In genomic region chr4:150206265-150206664, GRCh38 we compare ENCODE assay signal across 31 cellular contexts.
"Had no signal": no experiment of that assay in that cellular context is flagged by ENCODE, and none has a peak within 500 bp of the region (broad histone marks: within the 10 kb centered on the region; RNA-seq: fewer than 3 reads in every experiment).

No MANE protein-coding gene starts in this region.

- H3K27me3 Mint-ChIP-seq: activated CD4-positive, alpha-beta T cell treated with anti-CD3 and anti-CD28 coated beads for 36 hours; naive B cell; stimulated activated naive B cell treated with anti-CD40 and anti-IgM and Interleukin-4, amounts not matched to agents 10 μg/mL and 1 μg/mL and 100 μg/mL, for 72 hours had no signal

- H3K27me3 ChIP-seq: body of pancreas, cardiac muscle cell, dorsolateral prefrontal cortex, heart left ventricle, pancreas, stomach, thyroid gland, upper lobe of left lung, vagina had no signal

- H3K4me3 Mint-ChIP-seq: activated CD4-positive, alpha-beta T cell treated with anti-CD3 and anti-CD28 coated beads for 36 hours; activated naive CD8-positive, alpha-beta T cell; activated T-cell treated with anti-CD3 and anti-CD28 coated beads, Interleukin-2, amount 50 U/mL, for 72 hours; naive B cell; stimulated activated naive B cell treated with anti-CD40 and anti-IgM and Interleukin-4, amounts not matched to agents 10 μg/mL and 1 μg/mL and 100 μg/mL, for 72 hours; T-helper 2 cell treated with Interferon-gamma antibody and Interleukin-4, amounts not matched to agents 5 μg/mL and 100 μg/mL, for 36 hours had no signal

- H3K27ac ChIP-seq: body of pancreas, cardiac muscle cell, coronary artery, lower lobe of right lung, pancreas, prostate gland, stomach, thyroid gland, upper lobe of left lung, vagina had no signal

- FAIRE-seq: pancreas had no signal

- H3K27ac Mint-ChIP-seq: activated CD4-positive, alpha-beta T cell treated with anti-CD3 and anti-CD28 coated beads for 36 hours; activated naive CD8-positive, alpha-beta T cell; activated T-cell treated with anti-CD3 and anti-CD28 coated beads, Interleukin-2, amount 50 U/mL, for 72 hours; naive B cell; stimulated activated naive B cell treated with anti-CD40 and anti-IgM and Interleukin-4, amounts not matched to agents 10 μg/mL and 1 μg/mL and 100 μg/mL, for 72 hours; T-helper 2 cell treated with Interferon-gamma antibody and Interleukin-4, amounts not matched to agents 5 μg/mL and 100 μg/mL, for 36 hours had no signal

- H3K9me3 Mint-ChIP-seq: activated T-cell treated with anti-CD3 and anti-CD28 coated beads, Interleukin-2, amount 50 U/mL, for 72 hours; naive B cell; neural crest cell; stimulated activated naive B cell treated with anti-CD40 and anti-IgM and Interleukin-4, amounts not matched to agents 10 μg/mL and 1 μg/mL and 100 μg/mL, for 72 hours; T-helper 2 cell treated with Interferon-gamma antibody and Interleukin-4, amounts not matched to agents 5 μg/mL and 100 μg/mL, for 36 hours had no signal

- DNase-seq: activated CD4-positive, alpha-beta T cell treated with anti-CD3 and anti-CD28 coated beads for 36 hours; activated CD4-positive, CD25-positive, alpha-beta regulatory T cell; activated naive CD4-positive, alpha-beta T cell treated with Interleukin-2 at 50 U/mL for 16 hours; activated T-cell treated with anti-CD3 and anti-CD28 coated beads for 4 hours; activated T-cell treated with anti-CD3 and anti-CD28 coated beads, Interleukin-2, amount 50 U/mL, for 72 hours; anterior cingulate cortex; body of pancreas; dorsolateral prefrontal cortex; effector memory CD4-positive, alpha-beta T cell; heart left ventricle; kidney glomerular epithelial cell; lower lobe of right lung; mesenchymal stem cell; naive B cell; nucleus accumbens; pancreas; retina; stimulated activated CD4-positive, alpha-beta T cell treated with anti-CD3 and anti-CD28 coated beads, Interleukin-15, amount 100 ng/mL, for 24 hours; stimulated activated CD4-positive, alpha-beta T cell treated with anti-CD3 and anti-CD28 coated beads, Interleukin-2, amount 100 ng/mL, for 24 hours; stimulated activated naive B cell treated with anti-CD40 and anti-IgM and Interleukin-4, amounts not matched to agents 10 μg/mL and 1 μg/mL and 100 μg/mL, for 72 hours; stomach; T-helper 1 cell; thyroid gland; upper lobe of left lung had no signal

- H3K4me3 ChIP-seq: body of pancreas, cardiac muscle cell, coronary artery, dorsolateral prefrontal cortex, heart left ventricle, lower lobe of right lung, pancreas, prostate gland, stomach, thyroid gland, upper lobe of left lung, vagina had no signal

- H3K9me3 ChIP-seq: body of pancreas, heart left ventricle, lower lobe of right lung, pancreas, prostate gland, stomach, thyroid gland, upper lobe of left lung, vagina had no signal

- H3K4me1 Mint-ChIP-seq: activated CD4-positive, alpha-beta T cell treated with anti-CD3 and anti-CD28 coated beads for 36 hours had no signal

- H3K36me3 Mint-ChIP-seq: activated naive CD8-positive, alpha-beta T cell; naive B cell; stimulated activated naive B cell treated with anti-CD40 and anti-IgM and Interleukin-4, amounts not matched to agents 10 μg/mL and 1 μg/mL and 100 μg/mL, for 72 hours had no signal

- H3K36me3 ChIP-seq: cardiac muscle cell, heart left ventricle, lower lobe of right lung, pancreas, prostate gland, stomach, thyroid gland, upper lobe of left lung, vagina had no signal

- H3K4me1 ChIP-seq: lower lobe of right lung, prostate gland, stomach, thyroid gland, upper lobe of left lung, vagina had no signal
